In the genomic region with DNA sequence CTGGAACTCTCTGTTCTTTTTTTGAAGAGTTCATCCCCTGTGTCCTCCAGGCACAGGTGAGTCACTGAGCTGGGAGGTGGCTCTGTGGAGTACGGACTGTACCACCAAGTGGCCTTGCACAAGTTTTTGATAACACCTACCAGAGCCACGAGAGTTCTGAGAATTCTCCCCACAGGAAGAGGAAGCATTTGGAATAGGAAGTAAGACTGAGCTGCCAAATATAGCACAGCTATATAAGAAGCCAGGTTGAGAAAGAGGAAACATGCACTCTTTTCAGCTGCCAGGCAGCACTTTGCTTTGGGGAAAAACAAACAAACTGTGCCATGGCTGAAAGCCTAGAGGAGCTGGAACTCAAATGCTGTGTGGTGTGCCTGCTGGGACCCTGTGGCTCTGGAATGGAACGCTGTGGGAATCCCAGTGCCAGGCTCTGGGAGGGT, we compare ENCODE assay signal across 8 cellular contexts.
DNase-seq lines count a peak whose midpoint lies in the region; ATAC-seq, FAIRE-seq and TF ChIP-seq lines count a peak whose summit lies in the region.

No MANE protein-coding gene starts in this region.

- peak; percentile 58 for ATAC-seq in activated CD4-positive, alpha-beta T cell treated with anti-CD3 and anti-CD28 coated beads for 36 hours

- H3K4me3 Mint-ChIP-seq in activated CD4-positive, alpha-beta T cell treated with anti-CD3 and anti-CD28 coated beads for 36 hours: peak overlapping the region; percentile 32
- H3K4me3 Mint-ChIP-seq in stimulated activated naive CD8-positive, alpha-beta T cell treated with anti-CD3 and anti-CD28 coated beads, Interleukin-15, Interleukin-2, amounts not matched to agents 100 ng/mL and 50 ng/mL, for 24 hours: peak overlapping the region; percentile 40

- no peak for TF ChIP-seq CTCF in D721Med (IDR thresholded peaks at IDR 0.05; ENCODE audit: insufficient read depth, missing control alignments)

- FAIRE-seq in D721Med (lab: Jason Lieb, UNC): no peak

- intact Hi-C loops in activated CD4-positive, alpha-beta T cell treated with anti-CD3 and anti-CD28 coated beads for 36 hours (cut with DNase I, micrococcal nuclease): loop anchor here (1.0 to 5.0 kb wide), 6 partner anchors 20 to 81 kb away; no protein-coding TSS in a partner anchor

- H3K36me3 Mint-ChIP-seq in activated CD4-positive, alpha-beta T cell treated with anti-CD3 and anti-CD28 coated beads for 36 hours (ENCODE audit: low read depth): peaks cover 2% of the 10 kb centered on the region
- no peaks in the 10 kb centered on the region for H3K36me3 Mint-ChIP-seq in stimulated activated naive CD8-positive, alpha-beta T cell treated with anti-CD3 and anti-CD28 coated beads, Interleukin-15, Interleukin-2, amounts not matched to agents 100 ng/mL and 50 ng/mL, for 24 hours (ENCODE audit: low read depth)

- no peaks in the 10 kb centered on the region for H3K27me3 Mint-ChIP-seq in activated CD4-positive, alpha-beta T cell treated with anti-CD3 and anti-CD28 coated beads for 36 hours
- no peaks in the 10 kb centered on the region for H3K27me3 Mint-ChIP-seq in stimulated activated naive CD8-positive, alpha-beta T cell treated with anti-CD3 and anti-CD28 coated beads, Interleukin-15, Interleukin-2, amounts not matched to agents 100 ng/mL and 50 ng/mL, for 24 hours

- peak overlapping the region; percentile 79 for H3K27ac Mint-ChIP-seq in activated CD4-positive, alpha-beta T cell treated with anti-CD3 and anti-CD28 coated beads for 36 hours
- peak overlapping the region; percentile 64 for H3K27ac Mint-ChIP-seq in stimulated activated naive CD8-positive, alpha-beta T cell treated with anti-CD3 and anti-CD28 coated beads, Interleukin-15, Interleukin-2, amounts not matched to agents 100 ng/mL and 50 ng/mL, for 24 hours

- no peaks in the 10 kb centered on the region for H3K9me3 Mint-ChIP-seq in activated CD4-positive, alpha-beta T cell treated with anti-CD3 and anti-CD28 coated beads for 36 hours (ENCODE audit: low read depth)
- no peaks in the 10 kb centered on the region for H3K9me3 Mint-ChIP-seq in stimulated activated naive CD8-positive, alpha-beta T cell treated with anti-CD3 and anti-CD28 coated beads, Interleukin-15, Interleukin-2, amounts not matched to agents 100 ng/mL and 50 ng/mL, for 24 hours

- 8 to 10% (median 10%) methylated on average over 3 of the region's 3 CpGs for WGBS in adipose tissue, 3 donors

- CTCF ChIA-PET in activated CD4-positive, alpha-beta T cell treated with anti-CD3 and anti-CD28 coated beads for 36 hours (lab: Charles Lee): interaction anchor here (0.6 to 6.5 kb wide), 14 partner anchors 13 to 184 kb away, joined by 3 to 71 read pairs (median 4); no protein-coding TSS in a partner anchor

- peak; percentile 62 for DNase-seq in activated CD4-positive, alpha-beta T cell treated with anti-CD3 and anti-CD28 coated beads for 36 hours
- no peak for DNase-seq in activated CD4-positive, alpha-beta T cell treated with anti-CD3 and anti-CD28 coated beads for 1 hour
- DNase-seq in NCI-H2029 (lab: John Stamatoyannopoulos, UW): peak; percentile 78
- DNase-seq in hippocampal formation (lab: John Stamatoyannopoulos, UW): peak; percentile 16 to 52
- DNase-seq in D721Med (ENCODE audit: insufficient read length, low spot score): no peak
- DNase-seq in T1000 (lab: John Stamatoyannopoulos, UW): no peak

- H3K4me1 Mint-ChIP-seq in activated CD4-positive, alpha-beta T cell treated with anti-CD3 and anti-CD28 coated beads for 36 hours: peaks cover 83% of the 10 kb centered on the region
- H3K4me1 Mint-ChIP-seq in stimulated activated naive CD8-positive, alpha-beta T cell treated with anti-CD3 and anti-CD28 coated beads, Interleukin-15, Interleukin-2, amounts not matched to agents 100 ng/mL and 50 ng/mL, for 24 hours (ENCODE audit: low read depth): peaks cover 75% of the 10 kb centered on the region

- POLR2A ChIA-PET in activated CD4-positive, alpha-beta T cell treated with anti-CD3 and anti-CD28 coated beads for 36 hours (lab: Charles Lee): interaction anchor here (0.9 kb wide), 1 partner anchor 32 kb away, joined by 3 read pairs; no protein-coding TSS in a partner anchor

- peak overlapping the region; percentile 70 for H3K27ac ChIP-seq in adipose tissue (ENCODE audit: low read depth, low read length)

Comparison
In these comparisons a context has a peak if more than half of its experiments do, and no peak if none do; other contexts are left out.
1. DNase-seq: peak in activated CD4-positive, alpha-beta T cell treated with anti-CD3 and anti-CD28 coated beads for 36 hours (single experiment), NCI-H2029 (single experiment) and hippocampal formation (2 of 2); none in activated CD4-positive, alpha-beta T cell treated with anti-CD3 and anti-CD28 coated beads for 1 hour (single experiment), D721Med (single experiment) and T1000 (single experiment).